Comparison of ENCODE assay signal across 8 cellular contexts in genomic region chr1:233240839-233241682, GRCh38. TPM values are rescaled to one million over a fixed set of nuclear protein-coding genes. Genes with fewer than 3 reads are reported as not detected.
DNase-seq lines count a peak whose midpoint lies in the region; ATAC-seq and TF ChIP-seq lines count a peak whose summit lies in the region.

No MANE protein-coding gene starts in this region.

- H3K27ac Mint-ChIP-seq in activated CD4-positive, alpha-beta T cell treated with anti-CD3 and anti-CD28 coated beads, Interleukin-2, amount 10 ng/mL, durations not matched to agents 24 days and 14 days, result no peak overlapping the region

- no peaks in the 10 kb centered on the region for H3K9me3 ChIP-seq in neuronal stem cell (replicated peaks in 1 of 2; ENCODE audit: control insufficient read depth in 2 of 2, insufficient read depth in 1 of 2, low read depth in 1 of 2, low read length in 2 of 2)

- H3K4ac ChIP-seq in neuronal stem cell (ENCODE audit: low read length), result no peak overlapping the region

- no peak overlapping the region for H2BK5ac ChIP-seq in neuronal stem cell (ENCODE audit: low read length)

- WGBS in neuronal stem cell (ENCODE audit: extremely low coverage in 2 of 2, insufficient read length in 2 of 2, insufficient replicate concordance in 1 of 2), 2 donors, result no CpG with 5 or more reads among the region's 8 CpGs

- intact Hi-C loops in activated CD4-positive, alpha-beta T cell treated with anti-CD3 and anti-CD28 coated beads, Interleukin-2, amount 10 ng/mL, durations not matched to agents 24 days and 14 days (cut with micrococcal nuclease), result loop anchor here (2.0 kb wide), 1 partner anchor 606 kb away; no protein-coding TSS in a partner anchor

- no peak overlapping the region for H2BK12ac ChIP-seq in neuronal stem cell (ENCODE audit: low read length)

- H2AK5ac ChIP-seq in neuronal stem cell (ENCODE audit: low read depth, low read length), result no peak overlapping the region

- no peak overlapping the region for H3K4me3 Mint-ChIP-seq in activated CD4-positive, alpha-beta T cell treated with anti-CD3 and anti-CD28 coated beads, Interleukin-2, amount 10 ng/mL, durations not matched to agents 24 days and 14 days

- H3K4me1 ChIP-seq in neuronal stem cell (ENCODE audit: control insufficient read depth in 2 of 2, insufficient read depth in 1 of 2, low read depth in 1 of 2, low read length in 2 of 2), result no peaks in the 10 kb centered on the region

- H3K9me3 Mint-ChIP-seq in activated CD4-positive, alpha-beta T cell treated with anti-CD3 and anti-CD28 coated beads, Interleukin-2, amount 10 ng/mL, durations not matched to agents 24 days and 14 days, result no peaks in the 10 kb centered on the region

- no peaks in the 10 kb centered on the region for H3K27me3 Mint-ChIP-seq in activated CD4-positive, alpha-beta T cell treated with anti-CD3 and anti-CD28 coated beads, Interleukin-2, amount 10 ng/mL, durations not matched to agents 24 days and 14 days

- no peak for ATAC-seq in HG03442 (IDR thresholded peaks at IDR 0.05; ENCODE audit: unreplicated experiment)

- TF ChIP-seq CTCF in HL-60 (IDR thresholded peaks at IDR 0.05; ENCODE audit: insufficient read depth, low read length) (peak; percentile 91), fibroblast of pulmonary artery (IDR thresholded peaks at IDR 0.05; ENCODE audit: low read length, missing control alignments) (peak; percentile 96)

- no peak overlapping the region for H2BK120ac ChIP-seq in neuronal stem cell (ENCODE audit: low read depth, low read length)

- H3K27me3 ChIP-seq in HL-60 (ENCODE audit: insufficient read depth, poor library complexity, severe bottlenecking) (no peaks in the 10 kb centered on the region), neuronal stem cell (ENCODE audit: control insufficient read depth in 3 of 3, insufficient read depth in 3 of 3, low read depth in 1 of 3, low read length in 3 of 3) (no peaks in the 10 kb centered on the region)

- no peak overlapping the region for H3K9ac ChIP-seq in neuronal stem cell (ENCODE audit: low read depth, low read length, poor library complexity)

- H3K14ac ChIP-seq in neuronal stem cell (ENCODE audit: low read length), result no peak overlapping the region

- no peak overlapping the region for H3K4me3 ChIP-seq in HL-60 (replicated peaks; ENCODE audit: insufficient read depth, low read length)
- no peak overlapping the region for H3K4me3 ChIP-seq in fibroblast of pulmonary artery (replicated peaks; ENCODE audit: low read depth, low read length)
- H3K4me3 ChIP-seq in neuronal stem cell (ENCODE audit: low read length in 2 of 2), result no peak overlapping the region

- peaks cover 0 to 6% of the 10 kb centered on the region in 2 donors for H3K36me3 ChIP-seq in neuronal stem cell (replicated peaks in 1 of 2; ENCODE audit: control insufficient read depth in 2 of 2, insufficient read depth in 2 of 2, low read length in 2 of 2)

- H3K27ac ChIP-seq in HL-60 (replicated peaks) (peak overlapping the region; percentile 59), neuronal stem cell (replicated peaks; ENCODE audit: low read length) (no peak overlapping the region)

- peak overlapping the region; percentile 14 for H2AFZ ChIP-seq in neuronal stem cell (ENCODE audit: low read length)

- peaks cover 15% of the 10 kb centered on the region for H3K36me3 Mint-ChIP-seq in activated CD4-positive, alpha-beta T cell treated with anti-CD3 and anti-CD28 coated beads, Interleukin-2, amount 10 ng/mL, durations not matched to agents 24 days and 14 days (ENCODE audit: low read depth)

- H2BK15ac ChIP-seq in neuronal stem cell (ENCODE audit: low read length), result no peak overlapping the region

- H3K18ac ChIP-seq in neuronal stem cell (ENCODE audit: low read length), result no peak overlapping the region

- peak; percentile 74 for DNase-seq in activated CD4-positive, alpha-beta T cell treated with anti-CD3 and anti-CD28 coated beads, Interleukin-2, amount 10 ng/mL, durations not matched to agents 24 days and 14 days
- no peak for DNase-seq in activated CD4-positive, alpha-beta T cell treated with anti-CD3 and anti-CD28 coated beads, Interleukin-2, amount 50 U/mL, for 1 hour
- peak in 1 of 2 experiments; percentile 69 for DNase-seq in HL-60 (ENCODE audit: low read depth in 1 of 2, low spot score in 1 of 2)
- peak; percentile 74 for DNase-seq in SKM-1 treated with dmso at 0.1 percent for 144 hours (lab: John Stamatoyannopoulos, UW; ENCODE audit: unreplicated experiment)
- peak; percentile 73 for DNase-seq in fibroblast of pulmonary artery (ENCODE audit: low read depth)
- DNase-seq in neuronal stem cell (ENCODE audit: low spot score), result peak; percentile 26
- no peak for DNase-seq in activated CD4-positive, CD25-positive, alpha-beta regulatory T cell treated with anti-CD3 and anti-CD28 coated beads, Interleukin-2, amount 50 U/mL, for 72 hours

- no peaks in the 10 kb centered on the region for H3K79me1 ChIP-seq in neuronal stem cell (ENCODE audit: low read depth, low read length)

- peaks cover 9% of the 10 kb centered on the region for H3K4me1 Mint-ChIP-seq in activated CD4-positive, alpha-beta T cell treated with anti-CD3 and anti-CD28 coated beads, Interleukin-2, amount 10 ng/mL, durations not matched to agents 24 days and 14 days

- no peak overlapping the region for H3K23ac ChIP-seq in neuronal stem cell (ENCODE audit: low read depth, low read length, poor library complexity)

- H4K8ac ChIP-seq in neuronal stem cell (ENCODE audit: low read depth, low read length), result no peak overlapping the region

- H3K4me2 ChIP-seq in neuronal stem cell (ENCODE audit: insufficient read depth, low read length, poor library complexity, severe bottlenecking), result no peak overlapping the region

- H4K91ac ChIP-seq in neuronal stem cell (ENCODE audit: low read depth, low read length, poor library complexity), result no peak overlapping the region

RNA-seq across cellular contexts. Expression of gene PCNX2, which starts 54.5 kb away (rescaled TPM):
- total RNA-seq in activated CD4-positive, alpha-beta T cell treated with anti-CD3 and anti-CD28 coated beads, Interleukin-2, amount 10 ng/mL, durations not matched to agents 24 days and 14 days, result 25.0 and 29.5 TPM in 2 replicates
- polyA plus RNA-seq in neuronal stem cell (2013, experiment 1 of 2), result 11.4 TPM
- 11.4 TPM for polyA plus RNA-seq in neuronal stem cell (2013, experiment 2 of 2)

Comparison
In these comparisons a context has a peak if more than half of its experiments do, and no peak if none do; other contexts are left out.
1. DNase-seq: peak in activated CD4-positive, alpha-beta T cell treated with anti-CD3 and anti-CD28 coated beads, Interleukin-2, amount 10 ng/mL, durations not matched to agents 24 days and 14 days (single experiment), SKM-1 treated with dmso at 0.1 percent for 144 hours (single experiment), fibroblast of pulmonary artery (single experiment) and neuronal stem cell (single experiment); none in activated CD4-positive, alpha-beta T cell treated with anti-CD3 and anti-CD28 coated beads, Interleukin-2, amount 50 U/mL, for 1 hour (single experiment) and activated CD4-positive, CD25-positive, alpha-beta regulatory T cell treated with anti-CD3 and anti-CD28 coated beads, Interleukin-2, amount 50 U/mL, for 72 hours (single experiment).